Comparison of ENCODE assay signal across 12 cellular contexts in genomic region chr19:29524201-29524911, GRCh38. TPM values are rescaled to one million over a fixed set of nuclear protein-coding genes. Genes with fewer than 3 reads are reported as not detected.
DNase-seq lines count a peak whose midpoint lies in the region; ATAC-seq and TF ChIP-seq lines count a peak whose summit lies in the region.
"Had no signal": no experiment of that assay in that cellular context is flagged by ENCODE, and none has a peak within 500 bp of the region (broad histone marks: within the 10 kb centered on the region; RNA-seq: fewer than 3 reads in every experiment).

No MANE protein-coding gene starts in this region.

- H3K36me3 ChIP-seq in left ventricle myocardium inferior, result no peaks in the 10 kb centered on the region
- no peaks in the 10 kb centered on the region for H3K36me3 ChIP-seq in lower lobe of right lung
- H3K36me3 ChIP-seq in vagina, result no peaks in the 10 kb centered on the region
- H3K36me3 ChIP-seq in PC-3 (ENCODE audit: low read depth, low read length), result no peaks in the 10 kb centered on the region
- H3K36me3 ChIP-seq: thoracic aorta had no signal

- H3K9me2 ChIP-seq in PC-3 (replicated peaks; ENCODE audit: low read length), result no peaks in the 10 kb centered on the region

- intact Hi-C loops in left ventricle myocardium inferior (cut with micrococcal nuclease) (no loop called here), Right ventricle myocardium inferior (cut with DNase I) (no loop called here), lower lobe of right lung (cut with DNase I) (no loop called here), vagina (cut with DNase I) (no loop called here), PC-3 (cut with micrococcal nuclease) (no loop called here)

- H3K27ac ChIP-seq in left ventricle myocardium inferior (replicated peaks) (no peak overlapping the region), lower lobe of right lung (no peak overlapping the region), vagina (peak overlapping the region; percentile 57), PC-3 (ENCODE audit: low read length) (no peak overlapping the region)
- H3K27ac ChIP-seq: thoracic aorta had no signal

- H3K9me3 ChIP-seq in left ventricle myocardium inferior (replicated peaks) (no peaks in the 10 kb centered on the region), lower lobe of right lung (no peaks in the 10 kb centered on the region), vagina (no peaks in the 10 kb centered on the region), PC-3 (ENCODE audit: low read length) (no peaks in the 10 kb centered on the region)
- H3K9me3 ChIP-seq: thoracic aorta had no signal

- TF ChIP-seq CTCF in left ventricle myocardium inferior (IDR thresholded peaks at IDR 0.05; ENCODE audit: borderline replicate concordance) (no peak), lower lobe of right lung (IDR thresholded peaks at IDR 0.05) (no peak), vagina (IDR thresholded peaks at IDR 0.05) (no peak), PC-3 (conservative IDR thresholded peaks at IDR 0.05; ENCODE audit: low read depth, low read length) (no peak)

- H3K4me3 ChIP-seq in left ventricle myocardium inferior (no peak overlapping the region), lower lobe of right lung (no peak overlapping the region), vagina (peak overlapping the region; percentile 37 to 44), PC-3 (ENCODE audit: low read length) (no peak overlapping the region)
- H3K4me3 ChIP-seq: thoracic aorta had no signal

- BruUV-seq in PC-3 (replicated peaks; lab: Mats Ljungman, UMichigan), result no TSS peak

- CTCF ChIA-PET in PC-3 (lab: Charles Lee), result no interaction called here

- no peak for ATAC-seq in Right ventricle myocardium inferior
- ATAC-seq in lower lobe of right lung, result no peak
- ATAC-seq in GM18861 (IDR thresholded peaks at IDR 0.05; ENCODE audit: unreplicated experiment), result no peak
- ATAC-seq in PC-3, result no peak

- POLR2A ChIA-PET in PC-3 (lab: Charles Lee; ENCODE audit: unreplicated experiment), result no interaction called here

- H3K9ac ChIP-seq in PC-3 (ENCODE audit: low read length), result no peak overlapping the region

- no peaks in the 10 kb centered on the region for H4K20me1 ChIP-seq in PC-3 (ENCODE audit: low read length)

- H3K4me1 ChIP-seq in left ventricle myocardium inferior (peaks cover 49% of the 10 kb centered on the region), lower lobe of right lung (peaks cover 18% of the 10 kb centered on the region), vagina (peaks cover 47% of the 10 kb centered on the region), PC-3 (ENCODE audit: insufficient read depth, low read length) (no peaks in the 10 kb centered on the region)

- no peak overlapping the region for H2AFZ ChIP-seq in PC-3 (ENCODE audit: low read length)

- DNase-seq in left ventricle myocardium inferior, result peak; percentile 2
- DNase-seq in Right ventricle myocardium inferior (ENCODE audit: missing footprints), result no peak
- DNase-seq in cerebellum (ENCODE audit: low spot score), result peak; percentile 56
- peak; percentile 18 for DNase-seq in lower lobe of right lung
- DNase-seq in vagina (ENCODE audit: extremely low spot score in 2 of 2), result no peak
- no peak for DNase-seq in A172 (ENCODE audit: low spot score)
- no peak for DNase-seq in PC-3
- DNase-seq: RPMI8226 had no signal

- no peaks in the 10 kb centered on the region for H3K79me2 ChIP-seq in PC-3 (ENCODE audit: low read length)

- no peak overlapping the region for H3K4me2 ChIP-seq in PC-3 (ENCODE audit: low read length)

- no peaks in the 10 kb centered on the region for H3F3A ChIP-seq in PC-3 (ENCODE audit: low read length, unreplicated experiment)

- H3K27me3 ChIP-seq in left ventricle myocardium inferior (ENCODE audit: low read depth) (peaks cover 100% of the 10 kb centered on the region), lower lobe of right lung (ENCODE audit: low read depth) (peaks cover 89% of the 10 kb centered on the region), vagina (peaks cover 4% of the 10 kb centered on the region), PC-3 (ENCODE audit: low read length) (peaks cover 38% of the 10 kb centered on the region)

- TF ChIP-seq POLR2A in vagina (IDR thresholded peaks at IDR 0.05), result no peak

RNA-seq across cellular contexts. Expression of gene VSTM2B, which starts 1.4 kb away (rescaled TPM):
- total RNA-seq in left ventricle myocardium inferior, result not detected
- total RNA-seq in Right ventricle myocardium inferior, result not detected
- 2.6 TPM for total RNA-seq in cerebellum
- total RNA-seq in lower lobe of right lung, result not detected
- total RNA-seq in vagina, result 0.98 TPM
- not detected in 2 replicates for total RNA-seq in A172 (2014; rRNA removed; shearing (Covaris generic))
- not detected in 2 replicates for total RNA-seq in PC-3 (2014; rRNA removed)
- total RNA-seq: fibroblast of lung, liver, thoracic aorta had no signal

Comparison
In these comparisons a context has a peak if more than half of its experiments do, and no peak if none do; other contexts are left out.
1. DNase-seq: peak in left ventricle myocardium inferior (single experiment), cerebellum (single experiment) and lower lobe of right lung (single experiment); none in Right ventricle myocardium inferior (single experiment), vagina (0 of 2), A172 (single experiment) and PC-3 (single experiment).
2. H3K4me3 ChIP-seq: peak in vagina (2 of 2); none in left ventricle myocardium inferior (single experiment), lower lobe of right lung (single experiment) and PC-3 (single experiment).